In genomic region chr2:161160226-161161073, GRCh38 we compare ENCODE assay signal across 1 cellular context.
TF ChIP-seq lines count a peak whose summit lies in the region.

TSS of gene TANK (plus strand) at chr2:161160428. CDS start at chr2:161179663, 19,235 bp downstream.

TF ChIP-seq in HepG2, 621 proteins besides CTCF, POLR2A, EP300 and RAD21 (continued from another document and continues in another):
- TF ChIP-seq ZNF292 (CRISPR knock-in tag; IDR thresholded peaks at IDR 0.05; ENCODE audit: borderline replicate concordance, low read depth) (peak; percentile 67; the same call in 1 of the 2 replicates), CENPX (CRISPR knock-in tag; IDR thresholded peaks at IDR 0.05) (no peak), ATF2 (CRISPR knock-in tag; IDR thresholded peaks at IDR 0.05) (peak; percentile 96), IKZF1 (IDR thresholded peaks at IDR 0.05) (no peak), NAIF1 (CRISPR knock-in tag; IDR thresholded peaks at IDR 0.05; ENCODE audit: borderline replicate concordance) (peak; percentile 77), ZNF234 (CRISPR knock-in tag; conservative IDR thresholded peaks at IDR 0.05) (no peak), HNF4A (CRISPR knock-in tag; IDR thresholded peaks at IDR 0.05) (peak; percentile 83), KDM5A (IDR thresholded peaks at IDR 0.05; ENCODE audit: borderline replicate concordance, low read length) (peak; percentile 72; the same call in 1 of the 2 replicates), ZBTB44 (CRISPR knock-in tag; IDR thresholded peaks at IDR 0.05) (0 out of 2 replicates have a peak, but pooled peaks have one; percentile 49), GMEB1 (CRISPR knock-in tag; IDR thresholded peaks at IDR 0.05; ENCODE audit: borderline replicate concordance) (peak; percentile 72), ZNF430 (CRISPR knock-in tag; IDR thresholded peaks at IDR 0.05) (peak; percentile 58; the same call in 1 of the 2 replicates), MNT (IDR thresholded peaks at IDR 0.05) (peak; percentile 32), GATAD1 (CRISPR knock-in tag; IDR thresholded peaks at IDR 0.05) (peak; percentile 77), ATRX (CRISPR knock-in tag; IDR thresholded peaks at IDR 0.05; ENCODE audit: borderline replicate concordance) (no peak), USF2 (IDR thresholded peaks at IDR 0.05; ENCODE audit: low read depth, low read length) (0 out of 2 replicates have a peak, but pooled peaks have one; percentile 3), USF2 (CRISPR knock-in tag; IDR thresholded peaks at IDR 0.05; ENCODE audit: borderline replicate concordance) (peak; percentile 13; the same call in 1 of the 2 replicates), ZBTB37 (CRISPR knock-in tag; IDR thresholded peaks at IDR 0.05) (no peak; the same call in 1 of the 2 replicates), ZNF276 (CRISPR knock-in tag; IDR thresholded peaks at IDR 0.05; ENCODE audit: low read depth) (peak; percentile 71; the same call in 1 of the 2 replicates), ZNF749 (CRISPR knock-in tag; IDR thresholded peaks at IDR 0.05; ENCODE audit: borderline replicate concordance) (0 out of 2 replicates have a peak, but pooled peaks have one; percentile 41), TFAP4 (IDR thresholded peaks at IDR 0.05; ENCODE audit: borderline replicate concordance, low read depth) (peak; percentile 60; the same call in 1 of the 2 replicates), SIN3A (IDR thresholded peaks at IDR 0.05; ENCODE audit: borderline replicate concordance, low read depth, low read length) (peak; percentile 93; the same call in 1 of the 2 replicates), ZNF788 (CRISPR knock-in tag; IDR thresholded peaks at IDR 0.05; ENCODE audit: borderline replicate concordance) (peak; percentile 85), JARID2 (CRISPR knock-in tag; IDR thresholded peaks at IDR 0.05; ENCODE audit: insufficient replicate concordance) (no peak), ZFP91 (CRISPR knock-in tag; IDR thresholded peaks at IDR 0.05; ENCODE audit: borderline replicate concordance) (peak; percentile 94), ASH2L (IDR thresholded peaks at IDR 0.05; ENCODE audit: insufficient read length, low read depth, low read length) (peak; percentile 97), LCORL (IDR thresholded peaks at IDR 0.05) (0 out of 2 replicates have a peak, but pooled peaks have one; percentile 7), LCORL (CRISPR knock-in tag; IDR thresholded peaks at IDR 0.05) (peak; percentile 81), ZUFSP (CRISPR knock-in tag; IDR thresholded peaks at IDR 0.05; ENCODE audit: borderline replicate concordance) (no peak), ZZZ3 (CRISPR knock-in tag; IDR thresholded peaks at IDR 0.05; ENCODE audit: borderline replicate concordance) (no peak; the same call in 1 of the 2 replicates), RERE (CRISPR knock-in tag; IDR thresholded peaks at IDR 0.05; ENCODE audit: low read depth) (peak; percentile 50; the same call in 1 of the 2 replicates), ZNF317 (CRISPR knock-in tag; IDR thresholded peaks at IDR 0.05) (peak; percentile 28)
